Comparison of ENCODE assay signal across 9 cellular contexts in genomic region chr13:76879876-76880270, GRCh38. TPM values are rescaled to one million over a fixed set of nuclear protein-coding genes. Genes with fewer than 3 reads are reported as not detected.
DNase-seq lines count a peak whose midpoint lies in the region; ATAC-seq, FAIRE-seq and TF ChIP-seq lines count a peak whose summit lies in the region.
"Had no signal": no experiment of that assay in that cellular context is flagged by ENCODE, and none has a peak within 500 bp of the region (broad histone marks: within the 10 kb centered on the region; RNA-seq: fewer than 3 reads in every experiment).

No MANE protein-coding gene starts in this region.

- no peak overlapping the region for H4K12ac ChIP-seq in trophoblast cell (ENCODE audit: low read depth, low read length)

- no peak overlapping the region for H3K27ac ChIP-seq in GM12878 (ENCODE audit: control insufficient read depth, insufficient read depth)
- H3K27ac ChIP-seq in trophoblast cell (ENCODE audit: low read depth, low read length): peak overlapping the region; percentile 23
- H3K27ac ChIP-seq: SJCRH30 had no signal

- peaks cover 2% of the 10 kb centered on the region for H3K36me3 Mint-ChIP-seq in Calu3 (ENCODE audit: insufficient read depth, unreplicated experiment)

- SMC1A ChIA-PET in GM12878 (lab: Charles Lee; ENCODE audit: uncharacterized antibody, unreplicated experiment): interaction anchor here (1.0 to 1.2 kb wide), 2 partner anchors 24 to 27 kb away, joined by 3 to 4 read pairs; no protein-coding TSS in a partner anchor

- H3K9me3 ChIP-seq in GM12878 (replicated peaks; ENCODE audit: control insufficient read depth, insufficient read depth, low read length) (no peaks in the 10 kb centered on the region), trophoblast cell (ENCODE audit: insufficient read depth, low read depth, low read length) (no peaks in the 10 kb centered on the region)
- H3K9me3 ChIP-seq: SJCRH30 had no signal

- TF ChIP-seq EP300 in GM12878 (IDR thresholded peaks at IDR 0.05; ENCODE audit: borderline replicate concordance in 1 of 2, control insufficient read depth in 1 of 2, low read depth in 2 of 2, low read length in 2 of 2): no peak

- no peak for DNase-seq in GM12878 (ENCODE audit: low read depth, low spot score)
- no peak for DNase-seq in trophoblast cell
- DNase-seq in pons (ENCODE audit: low spot score): no peak
- DNase-seq in Calu3: no peak
- no peak for DNase-seq in NCI-H345 treated with DMSO at 0.1 percent for 48 hours (lab: John Stamatoyannopoulos, UW; ENCODE audit: unreplicated experiment)
- DNase-seq in NOMO-1 treated with DMSO at 0.1 percent for 48 hours (lab: John Stamatoyannopoulos, UW; ENCODE audit: unreplicated experiment): no peak
- DNase-seq: SJCRH30 had no signal

- in situ Hi-C loops in GM12878 (cut with MboI): no loop called here

- no peak overlapping the region for H3K27ac Mint-ChIP-seq in Calu3 (ENCODE audit: unreplicated experiment)

- no peak for TF ChIP-seq POLR2A in GM12878 (IDR thresholded peaks at IDR 0.05; ENCODE audit: low read depth, low read length)

- no peak overlapping the region for H2BK12ac ChIP-seq in trophoblast cell (ENCODE audit: low read length)

- H3K14ac ChIP-seq in trophoblast cell (ENCODE audit: low read length): no peak overlapping the region

- no peak overlapping the region for H3K4me3 Mint-ChIP-seq in Calu3 (ENCODE audit: low read depth, unreplicated experiment)

- intact Hi-C loops in GM12878 (cut with micrococcal nuclease; ENCODE audit: unreplicated experiment): no loop called here
- intact Hi-C loops in Calu3 (cut with micrococcal nuclease; ENCODE audit: unreplicated experiment): loop anchor here (5.0 kb wide), 1 partner anchor 1008 kb away; no protein-coding TSS in a partner anchor

- H2BK120ac ChIP-seq in trophoblast cell (ENCODE audit: insufficient read depth, low read length, poor library complexity): no peak overlapping the region

- H4K20me1 ChIP-seq in GM12878 (ENCODE audit: control insufficient read depth, insufficient read depth): no peaks in the 10 kb centered on the region

- H3K23ac ChIP-seq in trophoblast cell (ENCODE audit: low read length): no peak overlapping the region

- WGBS in GM12878 (ENCODE audit: insufficient coverage, insufficient replicate concordance, low lambda C conversion rate, missing lambda C conversion rate): 30% methylated on average over 3 of the region's 3 CpGs
- WGBS in trophoblast cell (ENCODE audit: extremely low coverage, insufficient coverage, insufficient read length): no CpG with 5 or more reads among the region's 3 CpGs

- peaks cover 0 to under 1% of the 10 kb centered on the region in 2 experiments; a peak in 2 of 4 replicates for H3K27me3 ChIP-seq in GM12878 (replicated peaks in 1 of 2; ENCODE audit: control insufficient read depth in 2 of 2, insufficient read depth in 2 of 2, low read length in 1 of 2)
- H3K27me3 ChIP-seq in trophoblast cell (ENCODE audit: insufficient read depth, low read length): no peaks in the 10 kb centered on the region
- H3K27me3 ChIP-seq: SJCRH30 had no signal

- no peak overlapping the region for H3K4me3 ChIP-seq in GM12878
- H3K4me3 ChIP-seq in trophoblast cell (ENCODE audit: low read depth, low read length): no peak overlapping the region
- H3K4me3 ChIP-seq: SJCRH30 had no signal

- no peak overlapping the region for H2BK5ac ChIP-seq in trophoblast cell (ENCODE audit: low read depth, low read length, poor library complexity)

- no peaks in the 10 kb centered on the region for H3K27me3 Mint-ChIP-seq in Calu3 (ENCODE audit: unreplicated experiment)

- H3K4me1 ChIP-seq in GM12878 (ENCODE audit: control insufficient read depth, insufficient read depth, low read length): no peaks in the 10 kb centered on the region
- H3K4me1 ChIP-seq in trophoblast cell (ENCODE audit: control insufficient read depth in 1 of 2, insufficient read depth in 2 of 2, low read length in 2 of 2): peaks cover 2 to 3% of the 10 kb centered on the region in 2 experiments
- H3K4me1 ChIP-seq: SJCRH30 had no signal

- H3K4me1 Mint-ChIP-seq in Calu3 (ENCODE audit: low read depth, unreplicated experiment): no peaks in the 10 kb centered on the region

- H3K9me3 Mint-ChIP-seq in Calu3 (ENCODE audit: low read depth, unreplicated experiment): no peaks in the 10 kb centered on the region

- no peaks in the 10 kb centered on the region for H3K36me3 ChIP-seq in GM12878 (ENCODE audit: control insufficient read depth in 2 of 2, insufficient read depth in 2 of 2, low read length in 1 of 2)
- no peaks in the 10 kb centered on the region for H3K36me3 ChIP-seq in trophoblast cell (ENCODE audit: control insufficient read depth in 1 of 2, insufficient read depth in 2 of 2, low read length in 2 of 2)
- H3K36me3 ChIP-seq: SJCRH30 had no signal

- no peak overlapping the region for H3K18ac ChIP-seq in trophoblast cell (ENCODE audit: low read length)

- BruUV-seq in GM12878 (replicated peaks; lab: Mats Ljungman, UMichigan): no TSS peak
- no TSS peak for BruUV-seq in Calu3 (replicated peaks; lab: Mats Ljungman, UMichigan)

- POLR2A ChIA-PET in GM12878 (lab: Charles Lee): no interaction called here

- no peak for FAIRE-seq in GM12878 (lab: Jason Lieb, UNC)

- RAD21 ChIA-PET in GM12878 (lab: Charles Lee; ENCODE audit: unreplicated experiment): no interaction called here

- H3K79me2 ChIP-seq in GM12878 (ENCODE audit: control insufficient read depth, insufficient read depth, low read length): no peaks in the 10 kb centered on the region
- H3K79me2 ChIP-seq in trophoblast cell (ENCODE audit: control insufficient read depth, insufficient read depth, low read length, poor library complexity): peaks cover 2% of the 10 kb centered on the region

- H3K4ac ChIP-seq in trophoblast cell (ENCODE audit: low read depth, low read length): no peak overlapping the region

- no peak for TF ChIP-seq RAD21 in GM12878 (IDR thresholded peaks at IDR 0.05; ENCODE audit: insufficient read depth, low read depth, low read length)

- no peak overlapping the region for H4K8ac ChIP-seq in trophoblast cell (ENCODE audit: low read depth, low read length)

- H2AFZ ChIP-seq in GM12878 (ENCODE audit: control insufficient read depth, low read depth, low read length) (peak overlapping the region; percentile 65), trophoblast cell (ENCODE audit: insufficient read depth, low read length, poor library complexity) (no peak overlapping the region)

- H3K4me2 ChIP-seq in GM12878 (ENCODE audit: control insufficient read depth, insufficient read depth) (no peak overlapping the region), trophoblast cell (ENCODE audit: low read length) (peak overlapping the region; percentile 36)

- TF ChIP-seq CTCF in GM12878 (IDR thresholded peaks at IDR 0.05 in 2 of 3, conservative IDR thresholded peaks at IDR 0.05 in 1 of 3; ENCODE audit: control insufficient read depth in 2 of 3, extremely low read depth in 1 of 3, insufficient read depth in 1 of 3, low read depth in 3 of 3, low read length in 3 of 3): no peak
- no peak for TF ChIP-seq CTCF in Calu3 (IDR thresholded peaks at IDR 0.05; ENCODE audit: unreplicated experiment)

- H3K9ac ChIP-seq in GM12878 (ENCODE audit: control insufficient read depth, insufficient read depth, low read length) (no peak overlapping the region), trophoblast cell (ENCODE audit: low read length) (no peak overlapping the region)

- CTCF ChIA-PET in GM12878 (lab: Yijun Ruan, JAX) (interaction anchor here (0.6 to 2.0 kb wide), 4 partner anchors 24 to 761 kb away, joined by 3 to 7 read pairs (median 4); no protein-coding TSS in a partner anchor), Calu3 (lab: Charles Lee) (no interaction called here)

- H2AK5ac ChIP-seq in trophoblast cell (ENCODE audit: low read length): no peak overlapping the region

- H4K91ac ChIP-seq in trophoblast cell (ENCODE audit: low read depth, low read length): no peak overlapping the region

- peak; percentile 34 for ATAC-seq in GM18517 (IDR thresholded peaks at IDR 0.05; ENCODE audit: unreplicated experiment)
- peak; percentile 22 for ATAC-seq in HG03045 (IDR thresholded peaks at IDR 0.05; ENCODE audit: unreplicated experiment)
- ATAC-seq in GM12878: no peak; the same call in 2 of the 3 replicates

- H3K79me1 ChIP-seq in trophoblast cell (ENCODE audit: low read length): peaks cover under 1% of the 10 kb centered on the region

TF ChIP-seq in GM12878, 131 proteins besides CTCF, POLR2A, EP300 and RAD21 (continues in another document):
- TF ChIP-seq JUND (IDR thresholded peaks at IDR 0.05; ENCODE audit: low read depth, low read length): no peak
- TF ChIP-seq NR2C1 (IDR thresholded peaks at IDR 0.05): no peak

RNA-seq across cellular contexts. Expression of gene KCTD12, which starts 6.3 kb away (rescaled TPM):
- 1.8 and 2.2 TPM in 2 replicates for total RNA-seq in GM12878 (2013; cell fraction: nucleolus; rRNA removed)
- total RNA-seq in GM12878 (2014; rRNA removed): 2.0 and 2.1 TPM in 2 replicates
- total RNA-seq in GM12878 (2014; rRNA removed; fragmentation: Illumina TruSeq; extraction: Trizol): 1.5 and 1.7 TPM in 2 replicates
- total RNA-seq in GM12878 (2021): 2.8 and 2.9 TPM in 2 replicates
- 0.93 TPM for polyA plus RNA-seq in GM12878 (2011; ENCODE audit: low read depth)
- polyA plus RNA-seq in GM12878 (2011; rRNA removed): 0.24 and 0.35 TPM in 2 replicates
- 0.09 and 0.12 TPM in 2 replicates for polyA plus RNA-seq in GM12878 (2011; cell fraction: cytosol; rRNA removed)
- polyA plus RNA-seq in GM12878 (2011; cell fraction: nucleus; rRNA removed): 0.22 and 0.23 TPM in 2 replicates
- 1.7 TPM in 2 replicates for polyA plus RNA-seq in GM12878 (2012)
- polyA plus RNA-seq in GM12878 (2014; fragmentation: Illumina TruSeq; extraction: Trizol): 2.1 and 2.3 TPM in 2 replicates
- polyA plus RNA-seq in GM12878 (2014; fragmentation: Nextera tagmentation; extraction: Ambion mirVana): under 1 TPM; 0.39 to 0.79 TPM
- 1.1 and 1.3 TPM in 2 replicates for polyA plus RNA-seq in GM12878 (2014; rRNA removed)
- polyA plus RNA-seq in GM12878 (2016; fragmentation: Nextera tagmentation; extraction: Ambion mirVana): under 1 TPM; 0.32 to 0.39 TPM
- 0.22 and 0.31 TPM in 2 replicates for polyA minus RNA-seq in GM12878 (2011; rRNA and poly(A)+ RNA removed)
- 0.27 TPM in 1 of 2 replicates, not detected in the other for polyA minus RNA-seq in GM12878 (2011; cell fraction: cytosol; rRNA and poly(A)+ RNA removed)
- 0.12 and 0.29 TPM in 2 replicates for polyA minus RNA-seq in GM12878 (2011; cell fraction: nucleus; rRNA and poly(A)+ RNA removed)
- polyA plus RNA-seq in trophoblast cell (2013): 52.2 and 52.5 TPM in 2 replicates
- total RNA-seq in Calu3 (2022): 2.8 and 3.7 TPM in 2 replicates
